In the genomic region with DNA sequence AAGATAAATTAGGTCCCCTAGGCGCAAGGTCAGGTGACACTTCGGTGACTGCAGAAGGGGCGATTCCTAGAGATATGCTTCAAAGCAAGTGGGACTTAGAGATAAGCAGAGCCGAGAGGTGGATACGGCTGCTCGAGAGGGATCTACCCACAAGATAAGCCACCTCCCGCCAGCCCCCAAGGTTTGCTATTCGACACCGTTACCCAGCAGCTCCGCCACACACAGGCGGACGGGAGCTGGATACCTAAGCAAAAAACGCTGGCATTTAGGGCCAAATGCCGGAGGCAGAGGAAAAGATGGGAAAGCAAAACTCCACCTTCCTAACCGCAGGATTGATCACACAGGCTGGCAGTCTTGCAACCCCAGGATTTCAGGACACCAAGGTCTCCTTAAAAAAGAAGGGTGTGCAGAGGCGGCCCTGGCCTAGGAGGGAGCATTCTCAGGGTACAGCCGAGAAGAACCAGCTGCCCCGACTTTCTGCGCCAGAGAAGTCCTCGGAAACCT, we compare ENCODE assay signal across 8 cellular contexts. TPM values are rescaled to one million over a fixed set of nuclear protein-coding genes. Genes with fewer than 3 reads are reported as not detected.
DNase-seq lines count a peak whose midpoint lies in the region; ATAC-seq, FAIRE-seq and TF ChIP-seq lines count a peak whose summit lies in the region.

No MANE protein-coding gene starts in this region.

- H2AFZ ChIP-seq in OCI-LY7 (ENCODE audit: low read length): no peak overlapping the region
- no peak overlapping the region for H2AFZ ChIP-seq in GM12878 (ENCODE audit: control insufficient read depth, low read depth, low read length)
- no peak overlapping the region for H2AFZ ChIP-seq in HepG2 (ENCODE audit: low read length)

- TF ChIP-seq CTCF in OCI-LY7 (conservative IDR thresholded peaks at IDR 0.05; ENCODE audit: low read length): no peak
- no peak for TF ChIP-seq CTCF in GM12878 (IDR thresholded peaks at IDR 0.05 in 2 of 3, conservative IDR thresholded peaks at IDR 0.05 in 1 of 3; ENCODE audit: control insufficient read depth in 2 of 3, extremely low read depth in 1 of 3, insufficient read depth in 1 of 3, low read depth in 3 of 3, low read length in 3 of 3)
- TF ChIP-seq CTCF in HepG2 (CRISPR knock-in tag; IDR thresholded peaks at IDR 0.05): no peak

- H3K4me1 Mint-ChIP-seq in stimulated activated naive CD8-positive, alpha-beta T cell treated with anti-CD3 and anti-CD28 coated beads, Interleukin-15, Interleukin-2, amounts not matched to agents 100 ng/mL and 50 ng/mL, for 24 hours (ENCODE audit: low read depth): peaks cover 66% of the 10 kb centered on the region

- TF ChIP-seq RAD21 in GM12878 (IDR thresholded peaks at IDR 0.05; ENCODE audit: insufficient read depth, low read depth, low read length): no peak
- TF ChIP-seq RAD21 in HepG2 (CRISPR knock-in tag; IDR thresholded peaks at IDR 0.05): no peak

- no peak for TF ChIP-seq POLR2A in GM12878 (IDR thresholded peaks at IDR 0.05; ENCODE audit: low read depth, low read length)
- TF ChIP-seq POLR2A in HepG2 (IDR thresholded peaks at IDR 0.05; ENCODE audit: insufficient read depth in 1 of 2, low read depth in 2 of 2, low read length in 2 of 2): peak in 1 of 2 experiments; percentile 34; a peak in 1 of 4 replicates

- peak overlapping the region; percentile 96 for H3K4me2 ChIP-seq in OCI-LY7 (ENCODE audit: low read length)
- H3K4me2 ChIP-seq in GM12878 (ENCODE audit: control insufficient read depth, insufficient read depth): peak overlapping the region; percentile 91
- H3K4me2 ChIP-seq in HepG2 (ENCODE audit: low read depth, low read length): peak overlapping the region; percentile 92

- H3K27ac Mint-ChIP-seq in stimulated activated naive CD8-positive, alpha-beta T cell treated with anti-CD3 and anti-CD28 coated beads, Interleukin-15, Interleukin-2, amounts not matched to agents 100 ng/mL and 50 ng/mL, for 24 hours: peak overlapping the region; percentile 86

- in situ Hi-C loops in GM12878 (cut with MboI) (no loop called here), HepG2 (cut with HindIII; ENCODE audit: extremely low pct_ligation_motif_present, low pct_unique_long_range_greater_than_20kb) (loop anchor here (5.0 kb wide), 1 partner anchor 36 kb away; no protein-coding TSS in a partner anchor)

- H3K36me3 ChIP-seq in OCI-LY7 (ENCODE audit: insufficient read depth, low read length) (peaks cover 31% of the 10 kb centered on the region), GM12878 (ENCODE audit: control insufficient read depth in 2 of 2, insufficient read depth in 2 of 2, low read length in 1 of 2) (peaks cover 6 to 16% of the 10 kb centered on the region in 2 experiments), HepG2 (replicated peaks in 1 of 2; ENCODE audit: control insufficient read depth in 1 of 2, insufficient read depth in 2 of 2, low read length in 2 of 2) (peaks cover 5 to 23% of the 10 kb centered on the region in 2 experiments; a peak in 4 of 5 replicates)

- H3K4me3 Mint-ChIP-seq in stimulated activated naive CD8-positive, alpha-beta T cell treated with anti-CD3 and anti-CD28 coated beads, Interleukin-15, Interleukin-2, amounts not matched to agents 100 ng/mL and 50 ng/mL, for 24 hours: peak overlapping the region; percentile 91

- H3K9me3 Mint-ChIP-seq in stimulated activated naive CD8-positive, alpha-beta T cell treated with anti-CD3 and anti-CD28 coated beads, Interleukin-15, Interleukin-2, amounts not matched to agents 100 ng/mL and 50 ng/mL, for 24 hours: no peaks in the 10 kb centered on the region

- H3K9me3 ChIP-seq in OCI-LY7 (ENCODE audit: low read length): no peaks in the 10 kb centered on the region
- H3K9me3 ChIP-seq in GM12878 (replicated peaks; ENCODE audit: control insufficient read depth, insufficient read depth, low read length): no peaks in the 10 kb centered on the region
- H3K9me3 ChIP-seq in HepG2 (ENCODE audit: low read length): no peaks in the 10 kb centered on the region

- POLR2A ChIA-PET in OCI-LY7 (lab: Charles Lee) (no interaction called here), GM12878 (lab: Charles Lee) (interaction anchor here (1.0 to 1.6 kb wide), 3 partner anchors 67 to 209 kb away, joined by 3 to 4 read pairs (median 3); no protein-coding TSS in a partner anchor), HepG2 (lab: Yijun Ruan, JAX) (interaction anchor here (1.5 to 9.7 kb wide), 15 partner anchors 6 to 115 kb away, joined by 4 to 323 read pairs (median 22); partner anchors contain the start of gene BEST1)

- peaks cover 28% of the 10 kb centered on the region for H4K20me1 ChIP-seq in OCI-LY7 (ENCODE audit: insufficient read depth, low read length)
- H4K20me1 ChIP-seq in GM12878 (ENCODE audit: control insufficient read depth, insufficient read depth): peaks cover 8% of the 10 kb centered on the region
- H4K20me1 ChIP-seq in HepG2 (ENCODE audit: insufficient read depth, low read length): peaks cover 41% of the 10 kb centered on the region

- ATAC-seq in GM19035 (IDR thresholded peaks at IDR 0.05; ENCODE audit: unreplicated experiment) (peak; percentile 5), GM12878 (no peak), HepG2 (no peak), GM19452 (IDR thresholded peaks at IDR 0.05; ENCODE audit: unreplicated experiment) (no peak), HG03280 (IDR thresholded peaks at IDR 0.05; ENCODE audit: unreplicated experiment) (no peak)

- H3K27me3 Mint-ChIP-seq in stimulated activated naive CD8-positive, alpha-beta T cell treated with anti-CD3 and anti-CD28 coated beads, Interleukin-15, Interleukin-2, amounts not matched to agents 100 ng/mL and 50 ng/mL, for 24 hours: no peaks in the 10 kb centered on the region

- SMC1A ChIA-PET in GM12878 (lab: Charles Lee; ENCODE audit: uncharacterized antibody, unreplicated experiment): interaction anchor here (2.4 kb wide), 1 partner anchor 115 kb away, joined by 13 read pairs; no protein-coding TSS in a partner anchor

- no peak for TF ChIP-seq EP300 in GM12878 (IDR thresholded peaks at IDR 0.05; ENCODE audit: borderline replicate concordance in 1 of 2, control insufficient read depth in 1 of 2, low read depth in 2 of 2, low read length in 2 of 2)
- TF ChIP-seq EP300 in HepG2 (IDR thresholded peaks at IDR 0.05; ENCODE audit: low read depth in 2 of 2, low read length in 2 of 2): no peak
- no peak for TF ChIP-seq EP300 in HepG2 (CRISPR knock-in tag; IDR thresholded peaks at IDR 0.05; ENCODE audit: borderline replicate concordance)

- CTCF ChIA-PET in OCI-LY7 (lab: Charles Lee; ENCODE audit: unreplicated experiment): no interaction called here
- CTCF ChIA-PET in GM12878 (lab: Yijun Ruan, JAX): interaction anchor here (7.0 kb wide), 1 partner anchor 19 kb away, joined by 49 read pairs; no protein-coding TSS in a partner anchor
- CTCF ChIA-PET in HepG2 (lab: Yijun Ruan, JAX; ENCODE audit: low intra/inter-chr PET ratio, low total read pairs): no interaction called here

- H3K79me2 ChIP-seq in OCI-LY7 (ENCODE audit: insufficient read depth, low read depth, low read length) (peaks cover 23% of the 10 kb centered on the region), GM12878 (ENCODE audit: control insufficient read depth, insufficient read depth, low read length) (peaks cover 36% of the 10 kb centered on the region), HepG2 (ENCODE audit: insufficient read depth, low read length) (peaks cover 43% of the 10 kb centered on the region)

- peaks cover 32% of the 10 kb centered on the region for H3K36me3 Mint-ChIP-seq in stimulated activated naive CD8-positive, alpha-beta T cell treated with anti-CD3 and anti-CD28 coated beads, Interleukin-15, Interleukin-2, amounts not matched to agents 100 ng/mL and 50 ng/mL, for 24 hours (ENCODE audit: low read depth)

- intact Hi-C loops in OCI-LY7 (cut with micrococcal nuclease; ENCODE audit: unreplicated experiment): no loop called here
- intact Hi-C loops in GM12878 (cut with micrococcal nuclease; ENCODE audit: unreplicated experiment): loop anchor here (5.0 kb wide), 4 partner anchors 86 to 169 kb away; partner anchors contain the start of genes FADS2 and INCENP
- intact Hi-C loops in HepG2 (cut with micrococcal nuclease; ENCODE audit: unreplicated experiment): no loop called here

- H3K9me2 ChIP-seq in OCI-LY7 (ENCODE audit: insufficient read depth, low read length): no peaks in the 10 kb centered on the region

- FAIRE-seq in GM12878 (lab: Jason Lieb, UNC): no peak
- FAIRE-seq in HepG2 (lab: Jason Lieb, UNC): no peak

- WGBS in GM12878 (ENCODE audit: insufficient coverage, insufficient replicate concordance, low lambda C conversion rate, missing lambda C conversion rate): under 1% methylated on average over 20 of the region's 20 CpGs
- WGBS in HepG2 (ENCODE audit: low lambda C conversion rate): 2% methylated on average over 12 of the region's 20 CpGs

- RAD21 ChIA-PET in GM12878 (lab: Charles Lee; ENCODE audit: unreplicated experiment): interaction anchor here (2.7 kb wide), 1 partner anchor 115 kb away, joined by 13 read pairs; no protein-coding TSS in a partner anchor

- H3K27me3 ChIP-seq in GM12878 (replicated peaks in 1 of 2; ENCODE audit: control insufficient read depth in 2 of 2, insufficient read depth in 2 of 2, low read length in 1 of 2) (no peaks in the 10 kb centered on the region), HepG2 (ENCODE audit: control insufficient read depth in 1 of 2, insufficient read depth in 2 of 2, low read length in 2 of 2) (no peaks in the 10 kb centered on the region; a peak in 1 of 5 replicates)

- peak overlapping the region; percentile 99 for H3K4me3 ChIP-seq in OCI-LY7 (ENCODE audit: low read depth, low read length, poor library complexity, severe bottlenecking)
- H3K4me3 ChIP-seq in GM12878: peak overlapping the region; percentile 100
- H3K4me3 ChIP-seq in HepG2 (replicated peaks in 1 of 3; ENCODE audit: insufficient read depth in 1 of 3, low read depth in 2 of 3, low read length in 3 of 3): peak overlapping the region; percentile 92 to 99 (median 96)

- H3K27ac ChIP-seq in OCI-LY7 (ENCODE audit: low read depth, low read length, poor library complexity, severe bottlenecking) (peak overlapping the region; percentile 64), GM12878 (ENCODE audit: control insufficient read depth, insufficient read depth) (peak overlapping the region; percentile 96), HepG2 (ENCODE audit: extremely low read length, insufficient read depth, low read length) (peak overlapping the region; percentile 99)

- peak; percentile 54 for DNase-seq in OCI-LY7 (ENCODE audit: low spot score)
- DNase-seq in GM12878 (ENCODE audit: low read depth, low spot score): no peak
- no peak for DNase-seq in HepG2 (ENCODE audit: low spot score)
- DNase-seq in NCI-H524 treated with DMSO at 0.1 percent for 48 hours (lab: John Stamatoyannopoulos, UW): no peak

- no TSS peak for BruUV-seq in OCI-LY7 (replicated peaks; lab: Mats Ljungman, UMichigan)
- no TSS peak for BruUV-seq in GM12878 (replicated peaks; lab: Mats Ljungman, UMichigan)
- no TSS peak for BruUV-seq in HepG2 (replicated peaks; lab: Mats Ljungman, UMichigan)

- H3K4me1 ChIP-seq in OCI-LY7 (ENCODE audit: insufficient read depth, low read length, poor library complexity, severe bottlenecking) (peaks cover 65% of the 10 kb centered on the region), GM12878 (ENCODE audit: control insufficient read depth, insufficient read depth, low read length) (peaks cover 43% of the 10 kb centered on the region), HepG2 (ENCODE audit: insufficient read depth, low read length) (peaks cover 74% of the 10 kb centered on the region)

- H3K9ac ChIP-seq in GM12878 (ENCODE audit: control insufficient read depth, insufficient read depth, low read length) (peak overlapping the region; percentile 93), HepG2 (ENCODE audit: insufficient read depth, low read depth, low read length) (peak overlapping the region; percentile 99)

RNA-seq across cellular contexts. Expression of gene FTH1, which starts 0.7 kb away (rescaled TPM):
- total RNA-seq in OCI-LY7 (2014; rRNA removed; shearing (Covaris generic)): 143 and 153 TPM in 2 replicates
- total RNA-seq in OCI-LY7 (2022) (185 and 245 TPM in 2 replicates), GM12878 (2014; rRNA removed) (320 and 399 TPM in 2 replicates), GM12878 (2014; rRNA removed; fragmentation: Illumina TruSeq; extraction: Trizol) (578 and 593 TPM in 2 replicates), GM12878 (2021) (1,394 and 1,396 TPM in 2 replicates), HepG2 (2016; rRNA removed; fragmentation: Illumina TruSeq; extraction: Trizol) (544 and 607 TPM in 2 replicates)
- 115 and 127 TPM in 2 replicates for total RNA-seq in GM12878 (2013; cell fraction: nucleolus; rRNA removed)
- 1,541 TPM for polyA plus RNA-seq in GM12878 (2011; ENCODE audit: low read depth)
- polyA plus RNA-seq in GM12878 (2011; rRNA removed) (264 and 289 TPM in 2 replicates), GM12878 (2014; fragmentation: Illumina TruSeq; extraction: Trizol) (1,926 and 2,341 TPM in 2 replicates), GM12878 (2014; fragmentation: Nextera tagmentation; extraction: Ambion mirVana) (100 to 1,000 TPM; 295 to 816 TPM), GM12878 (2014; rRNA removed) (1,103 and 1,222 TPM in 2 replicates), GM12878 (2016; fragmentation: Nextera tagmentation; extraction: Ambion mirVana) (1,000 to 10,000 TPM; 3,902 to 4,154 TPM), HepG2 (2011; rRNA removed) (760 and 802 TPM in 2 replicates)
- 284 and 460 TPM in 2 replicates for polyA plus RNA-seq in GM12878 (2011; cell fraction: cytosol; rRNA removed)
- polyA plus RNA-seq in GM12878 (2011; cell fraction: nucleus; rRNA removed): 213 and 242 TPM in 2 replicates
- polyA plus RNA-seq in GM12878 (2012): 1,271 and 1,848 TPM in 2 replicates
- polyA minus RNA-seq in GM12878 (2011; rRNA and poly(A)+ RNA removed): 295 and 348 TPM in 2 replicates
- polyA minus RNA-seq in GM12878 (2011; cell fraction: cytosol; rRNA and poly(A)+ RNA removed): 295 and 305 TPM in 2 replicates
- 59.0 and 79.8 TPM in 2 replicates for polyA minus RNA-seq in GM12878 (2011; cell fraction: nucleus; rRNA and poly(A)+ RNA removed)
- total RNA-seq in HepG2 (2016; cell fraction: cytosol; rRNA removed; fragmentation: Illumina TruSeq; extraction: Trizol; ENCODE audit: low read depth): 3,105 and 3,667 TPM in 2 replicates
- 481 and 554 TPM in 2 replicates for total RNA-seq in HepG2 (2016; cell fraction: insoluble cytoplasmic fraction; rRNA removed; fragmentation: Illumina TruSeq; extraction: Trizol)
- 4,411 and 4,459 TPM in 2 replicates for total RNA-seq in HepG2 (2016; cell fraction: membrane; rRNA removed; fragmentation: Illumina TruSeq; extraction: Trizol)
- total RNA-seq in HepG2 (2016; cell fraction: nucleus; rRNA removed; fragmentation: Illumina TruSeq; extraction: Trizol): 460 and 546 TPM in 2 replicates
- 904 and 962 TPM in 2 replicates for polyA plus RNA-seq in HepG2 (2011; cell fraction: cytosol; rRNA removed)
- polyA plus RNA-seq in HepG2 (2011; cell fraction: nucleus; rRNA removed): 547 and 633 TPM in 2 replicates
- 4,160 and 4,286 TPM in 2 replicates for polyA plus RNA-seq in HepG2 (2012)
- 74,852 and 83,301 TPM in 2 replicates for polyA plus RNA-seq in HepG2 (2016; cell fraction: cytosol; fragmentation: Illumina TruSeq; extraction: Trizol; ENCODE audit: low read depth)
- polyA plus RNA-seq in HepG2 (2016; cell fraction: insoluble cytoplasmic fraction; fragmentation: Illumina TruSeq; extraction: Trizol; ENCODE audit: low read depth): 2,697 and 2,813 TPM in 2 replicates
- polyA plus RNA-seq in HepG2 (2016; cell fraction: membrane; fragmentation: Illumina TruSeq; extraction: Trizol; ENCODE audit: low read depth): 37,583 and 39,786 TPM in 2 replicates
- 2,546 and 3,012 TPM in 2 replicates for polyA plus RNA-seq in HepG2 (2016; cell fraction: nucleus; fragmentation: Illumina TruSeq; extraction: Trizol; ENCODE audit: insufficient read depth, low read depth)
- polyA minus RNA-seq in HepG2 (2011; rRNA and poly(A)+ RNA removed; ENCODE audit: low replicate concordance): 361 and 877 TPM in 2 replicates
- polyA minus RNA-seq in HepG2 (2011; cell fraction: cytosol; rRNA and poly(A)+ RNA removed): 693 and 773 TPM in 2 replicates
- polyA minus RNA-seq in HepG2 (2011; cell fraction: nucleus; rRNA and poly(A)+ RNA removed): 191 and 263 TPM in 2 replicates

RNA-seq across cellular contexts. Expression of gene BEST1, which starts 16.6 kb away (rescaled TPM):
- total RNA-seq in OCI-LY7 (2014; rRNA removed; shearing (Covaris generic)): 1.5 and 3.1 TPM in 2 replicates
- total RNA-seq in OCI-LY7 (2022) (1.9 and 3.3 TPM in 2 replicates), GM12878 (2014; rRNA removed) (0.06 TPM in 1 of 2 replicates, not detected in the other), GM12878 (2014; rRNA removed; fragmentation: Illumina TruSeq; extraction: Trizol) (0.05 TPM in 1 of 2 replicates, not detected in the other), GM12878 (2021) (0.08 and 0.13 TPM in 2 replicates), HepG2 (2016; rRNA removed; fragmentation: Illumina TruSeq; extraction: Trizol) (0.09 TPM in 1 of 2 replicates, not detected in the other)
- 0.08 TPM in 1 of 2 replicates, not detected in the other for total RNA-seq in GM12878 (2013; cell fraction: nucleolus; rRNA removed)
- 1.4 TPM for polyA plus RNA-seq in GM12878 (2011; ENCODE audit: low read depth)
- polyA plus RNA-seq in GM12878 (2011; rRNA removed) (0.12 and 0.15 TPM in 2 replicates), GM12878 (2014; fragmentation: Illumina TruSeq; extraction: Trizol) (0.03 and 0.25 TPM in 2 replicates), GM12878 (2014; fragmentation: Nextera tagmentation; extraction: Ambion mirVana) (under 1 TPM; 0.34 to 0.44 TPM), GM12878 (2014; rRNA removed) (0.05 TPM in 1 of 2 replicates, not detected in the other), GM12878 (2016; fragmentation: Nextera tagmentation; extraction: Ambion mirVana) (1 to 10 TPM; 2.4 to 3.4 TPM), HepG2 (2011; rRNA removed) (0.65 and 2.3 TPM in 2 replicates)
- polyA plus RNA-seq in GM12878 (2011; cell fraction: cytosol; rRNA removed): 0.13 and 0.18 TPM in 2 replicates
- polyA plus RNA-seq in GM12878 (2011; cell fraction: nucleus; rRNA removed): 0.38 and 1.1 TPM in 2 replicates
- polyA plus RNA-seq in GM12878 (2012): 1.7 and 2.0 TPM in 2 replicates
- 0.15 TPM in 1 of 2 replicates, not detected in the other for polyA minus RNA-seq in GM12878 (2011; rRNA and poly(A)+ RNA removed)
- not detected in 2 replicates for polyA minus RNA-seq in GM12878 (2011; cell fraction: cytosol; rRNA and poly(A)+ RNA removed)
- 0.29 and 0.36 TPM in 2 replicates for polyA minus RNA-seq in GM12878 (2011; cell fraction: nucleus; rRNA and poly(A)+ RNA removed)
- 0.09 and 0.10 TPM in 2 replicates for total RNA-seq in HepG2 (2016; cell fraction: cytosol; rRNA removed; fragmentation: Illumina TruSeq; extraction: Trizol; ENCODE audit: low read depth)
- 0.09 TPM in 1 of 2 replicates, not detected in the other for total RNA-seq in HepG2 (2016; cell fraction: insoluble cytoplasmic fraction; rRNA removed; fragmentation: Illumina TruSeq; extraction: Trizol)
- 0.06 and 0.07 TPM in 2 replicates for total RNA-seq in HepG2 (2016; cell fraction: membrane; rRNA removed; fragmentation: Illumina TruSeq; extraction: Trizol)
- 0.13 and 0.16 TPM in 2 replicates for total RNA-seq in HepG2 (2016; cell fraction: nucleus; rRNA removed; fragmentation: Illumina TruSeq; extraction: Trizol)
- 0.24 and 0.96 TPM in 2 replicates for polyA plus RNA-seq in HepG2 (2011; cell fraction: cytosol; rRNA removed)
- 2.9 and 8.0 TPM in 2 replicates for polyA plus RNA-seq in HepG2 (2011; cell fraction: nucleus; rRNA removed)
- polyA plus RNA-seq in HepG2 (2012): 1.1 and 1.9 TPM in 2 replicates
- polyA plus RNA-seq in HepG2 (2016; cell fraction: cytosol; fragmentation: Illumina TruSeq; extraction: Trizol; ENCODE audit: low read depth): 1.3 and 1.4 TPM in 2 replicates
- polyA plus RNA-seq in HepG2 (2016; cell fraction: insoluble cytoplasmic fraction; fragmentation: Illumina TruSeq; extraction: Trizol; ENCODE audit: low read depth): 0.07 TPM in 1 of 2 replicates, not detected in the other
- polyA plus RNA-seq in HepG2 (2016; cell fraction: membrane; fragmentation: Illumina TruSeq; extraction: Trizol; ENCODE audit: low read depth): 0.37 and 0.43 TPM in 2 replicates
- polyA plus RNA-seq in HepG2 (2016; cell fraction: nucleus; fragmentation: Illumina TruSeq; extraction: Trizol; ENCODE audit: insufficient read depth, low read depth): not detected in 2 replicates
- polyA minus RNA-seq in HepG2 (2011; rRNA and poly(A)+ RNA removed; ENCODE audit: low replicate concordance): 0.28 and 1.6 TPM in 2 replicates
- 0.44 and 0.79 TPM in 2 replicates for polyA minus RNA-seq in HepG2 (2011; cell fraction: cytosol; rRNA and poly(A)+ RNA removed)
- 1.7 and 6.0 TPM in 2 replicates for polyA minus RNA-seq in HepG2 (2011; cell fraction: nucleus; rRNA and poly(A)+ RNA removed)

RNA-seq across cellular contexts. Expression of gene RAB3IL1, which starts 49.4 kb away (rescaled TPM):
- not detected in 2 replicates for total RNA-seq in OCI-LY7 (2014; rRNA removed; shearing (Covaris generic))
- total RNA-seq in OCI-LY7 (2022): not detected in 2 replicates
- not detected in 2 replicates for total RNA-seq in GM12878 (2013; cell fraction: nucleolus; rRNA removed)
- total RNA-seq in GM12878 (2014; rRNA removed): not detected in 2 replicates
- not detected in 2 replicates for total RNA-seq in GM12878 (2014; rRNA removed; fragmentation: Illumina TruSeq; extraction: Trizol)
- total RNA-seq in GM12878 (2021): 0.11 TPM in 1 of 2 replicates, not detected in the other
- not detected for polyA plus RNA-seq in GM12878 (2011; ENCODE audit: low read depth)
- not detected in 2 replicates for polyA plus RNA-seq in GM12878 (2011; rRNA removed)
- 0.04 TPM in 1 of 2 replicates, not detected in the other for polyA plus RNA-seq in GM12878 (2011; cell fraction: cytosol; rRNA removed)
- not detected in 2 replicates for polyA plus RNA-seq in GM12878 (2011; cell fraction: nucleus; rRNA removed)
- polyA plus RNA-seq in GM12878 (2012): 0.07 TPM in 1 of 2 replicates, not detected in the other
- not detected in 2 replicates for polyA plus RNA-seq in GM12878 (2014; fragmentation: Illumina TruSeq; extraction: Trizol)
- not detected for polyA plus RNA-seq in GM12878 (2014; fragmentation: Nextera tagmentation; extraction: Ambion mirVana)
- 0.04 TPM in 1 of 2 replicates, not detected in the other for polyA plus RNA-seq in GM12878 (2014; rRNA removed)
- polyA plus RNA-seq in GM12878 (2016; fragmentation: Nextera tagmentation; extraction: Ambion mirVana): not detected
- polyA minus RNA-seq in GM12878 (2011; rRNA and poly(A)+ RNA removed): not detected in 2 replicates
- 1.1 TPM in 1 of 2 replicates, not detected in the other for polyA minus RNA-seq in GM12878 (2011; cell fraction: cytosol; rRNA and poly(A)+ RNA removed)
- polyA minus RNA-seq in GM12878 (2011; cell fraction: nucleus; rRNA and poly(A)+ RNA removed): not detected in 2 replicates
- 1.2 and 1.3 TPM in 2 replicates for total RNA-seq in HepG2 (2016; rRNA removed; fragmentation: Illumina TruSeq; extraction: Trizol)
- 0.61 and 2.5 TPM in 2 replicates for total RNA-seq in HepG2 (2016; cell fraction: cytosol; rRNA removed; fragmentation: Illumina TruSeq; extraction: Trizol; ENCODE audit: low read depth)
- 1.2 and 1.4 TPM in 2 replicates for total RNA-seq in HepG2 (2016; cell fraction: insoluble cytoplasmic fraction; rRNA removed; fragmentation: Illumina TruSeq; extraction: Trizol)
- total RNA-seq in HepG2 (2016; cell fraction: membrane; rRNA removed; fragmentation: Illumina TruSeq; extraction: Trizol): 1.2 and 1.4 TPM in 2 replicates
- total RNA-seq in HepG2 (2016; cell fraction: nucleus; rRNA removed; fragmentation: Illumina TruSeq; extraction: Trizol): 0.72 and 0.84 TPM in 2 replicates
- 2.0 and 2.2 TPM in 2 replicates for polyA plus RNA-seq in HepG2 (2011; rRNA removed)
- polyA plus RNA-seq in HepG2 (2011; cell fraction: cytosol; rRNA removed): 1.3 and 3.0 TPM in 2 replicates
- 2.5 and 3.7 TPM in 2 replicates for polyA plus RNA-seq in HepG2 (2011; cell fraction: nucleus; rRNA removed)
- 1.4 and 2.3 TPM in 2 replicates for polyA plus RNA-seq in HepG2 (2012)
- polyA plus RNA-seq in HepG2 (2016; cell fraction: cytosol; fragmentation: Illumina TruSeq; extraction: Trizol; ENCODE audit: low read depth): 1.5 and 1.7 TPM in 2 replicates
- polyA plus RNA-seq in HepG2 (2016; cell fraction: insoluble cytoplasmic fraction; fragmentation: Illumina TruSeq; extraction: Trizol; ENCODE audit: low read depth): 1.9 and 2.5 TPM in 2 replicates
- 1.9 and 2.3 TPM in 2 replicates for polyA plus RNA-seq in HepG2 (2016; cell fraction: membrane; fragmentation: Illumina TruSeq; extraction: Trizol; ENCODE audit: low read depth)
- 2.9 and 6.6 TPM in 2 replicates for polyA plus RNA-seq in HepG2 (2016; cell fraction: nucleus; fragmentation: Illumina TruSeq; extraction: Trizol; ENCODE audit: insufficient read depth, low read depth)
- 2.6 and 7.7 TPM in 2 replicates for polyA minus RNA-seq in HepG2 (2011; rRNA and poly(A)+ RNA removed; ENCODE audit: low replicate concordance)
- 2.8 and 11.9 TPM in 2 replicates for polyA minus RNA-seq in HepG2 (2011; cell fraction: cytosol; rRNA and poly(A)+ RNA removed)
- 1.1 and 1.3 TPM in 2 replicates for polyA minus RNA-seq in HepG2 (2011; cell fraction: nucleus; rRNA and poly(A)+ RNA removed)
